ENCODE assay signal across 8 cellular contexts in genomic region chr1:10398734-10399486, GRCh38. TPM values are rescaled to one million over a fixed set of nuclear protein-coding genes. Genes with fewer than 3 reads are reported as not detected.
DNase-seq lines count a peak whose midpoint lies in the region; ATAC-seq and TF ChIP-seq lines count a peak whose summit lies in the region.

PGD (plus strand) TSS chr1:10399064; CDS start chr1:10399118, 54 bp downstream.

- peak in 1 of 2 donors; percentile 45 for TF ChIP-seq POLR2A in vagina (IDR thresholded peaks at IDR 0.05)

- H3K27ac ChIP-seq in ascending aorta (peak within 1 kb of the TSS; percentile 87 to 90), right cardiac atrium (ENCODE audit: low read length) (peak within 1 kb of the TSS; percentile 69), vagina (peak within 1 kb of the TSS; percentile 83)

- intact Hi-C loops in T-helper 2 cell treated with Interferon-gamma antibody and Interleukin-4, amounts not matched to agents 100 ng/mL and 5 ng/mL, for 36 hours (cut with micrococcal nuclease): loop anchor here (1.0 to 2.0 kb wide), 5 partner anchors 11 to 366 kb away; partner anchors contain the start of genes DFFA, KIF1B and UBE4B
- intact Hi-C loops in ascending aorta (cut with DNase I) (loop anchor here (1.0 to 2.0 kb wide), 4 partner anchors 11 to 76 kb away; partner anchors contain the start of genes CENPS and PEX14), right cardiac atrium (cut with DNase I) (no loop called here), vagina (cut with DNase I) (no loop called here)

- H3K9me3 ChIP-seq in ascending aorta (no peaks in the 10 kb centered on the region), right cardiac atrium (ENCODE audit: control insufficient read depth, low read length) (no peaks in the 10 kb centered on the region), vagina (no peaks in the 10 kb centered on the region)

- peaks cover 0 to 17% of the 10 kb centered on the region in 2 donors for H3K4me1 ChIP-seq in ascending aorta
- H3K4me1 ChIP-seq in right cardiac atrium (ENCODE audit: control insufficient read depth, insufficient read depth, low read length): no peaks in the 10 kb centered on the region
- peaks cover 27% of the 10 kb centered on the region for H3K4me1 ChIP-seq in vagina

- ATAC-seq in GM18499 (IDR thresholded peaks at IDR 0.05; ENCODE audit: insufficient read depth, unreplicated experiment) (peak; percentile 80), HG02943 (IDR thresholded peaks at IDR 0.05; ENCODE audit: low read depth, unreplicated experiment) (peak; percentile 94), right cardiac atrium (peak; percentile 100)

- WGBS in right cardiac atrium: under 1% methylated on average over 81 of the region's 81 CpGs

- H3K36me3 ChIP-seq in ascending aorta (peaks cover 15 to 19% of the 10 kb centered on the region in 2 donors), vagina (peaks cover 0 to 16% of the 10 kb centered on the region in 2 donors)

- H3K4me3 ChIP-seq in ascending aorta (peak within 1 kb of the TSS; percentile 84 to 97), right cardiac atrium (ENCODE audit: low read length) (peak within 1 kb of the TSS; percentile 77), vagina (peak within 1 kb of the TSS; percentile 80 to 93)

- TF ChIP-seq CTCF in ascending aorta (IDR thresholded peaks at IDR 0.05) (no peak), vagina (IDR thresholded peaks at IDR 0.05) (peak in 1 of 3 experiments; percentile 22)

- H3K27me3 ChIP-seq in ascending aorta (no peaks in the 10 kb centered on the region), right cardiac atrium (ENCODE audit: control insufficient read depth, insufficient read depth) (no peaks in the 10 kb centered on the region), vagina (no peaks in the 10 kb centered on the region)

- DNase-seq in NCI-H187 treated with DMSO at 0.1 percent for 48 hours (lab: John Stamatoyannopoulos, UW) (peak; percentile 76), ascending aorta (ENCODE audit: low spot score in 2 of 2) (peak; percentile 96 to 99), right cardiac atrium (peak; percentile 99 to 100 (median 99)), putamen (ENCODE audit: low spot score) (peak; percentile 98), vagina (ENCODE audit: extremely low spot score in 2 of 2) (peak in 1 of 2 donors; percentile 96)

RNA-seq across cellular contexts. Expression of gene PGD, which starts in this region (rescaled TPM):
- total RNA-seq in T-helper 2 cell treated with Interferon-gamma antibody and Interleukin-4, amounts not matched to agents 100 ng/mL and 5 ng/mL, for 36 hours: 89.3 and 92.7 TPM in 2 replicates
- 152 TPM for total RNA-seq in ascending aorta
- 10 to 100 TPM; 30.8 to 38.8 (median 36.2) TPM for total RNA-seq in right cardiac atrium
- 25.8 TPM for polyA plus RNA-seq in right cardiac atrium
- 100 TPM for total RNA-seq in vagina

Comparison
In these comparisons a context has a peak if more than half of its experiments do, and no peak if none do; other contexts are left out.
1. intact Hi-C loops: an anchor here in T-helper 2 cell treated with Interferon-gamma antibody and Interleukin-4, amounts not matched to agents 100 ng/mL and 5 ng/mL, for 36 hours (1.0 to 2.0 kb wide) and ascending aorta (1.0 to 2.0 kb wide); none called in right cardiac atrium and vagina.